Comparison of ENCODE assay signal across 22 cellular contexts in genomic region chr19:3227054-3227626, GRCh38. TPM values are rescaled to one million over a fixed set of nuclear protein-coding genes. Genes with fewer than 3 reads are reported as not detected.
"Had no signal": no experiment of that assay in that cellular context is flagged by ENCODE, and none has a peak within 500 bp of the region (broad histone marks: within the 10 kb centered on the region; RNA-seq: fewer than 3 reads in every experiment).

No MANE protein-coding gene starts in this region.

- H3K36me3 Mint-ChIP-seq: activated CD4-positive, alpha-beta memory T cell treated with anti-CD3 and anti-CD28 coated beads for 36 hours; activated naive CD8-positive, alpha-beta T cell treated with anti-CD3 and anti-CD28 coated beads for 36 hours; stimulated activated memory B cell treated with anti-CD40 and anti-IgM and Interleukin-4, amounts not matched to agents 10 μg/mL and 1 μg/mL and 100 μg/mL, for 72 hours had no signal

- H3K4me3 Mint-ChIP-seq: activated CD4-positive, alpha-beta memory T cell treated with anti-CD3 and anti-CD28 coated beads for 36 hours; activated naive CD8-positive, alpha-beta T cell treated with anti-CD3 and anti-CD28 coated beads for 36 hours; stimulated activated memory B cell treated with anti-CD40 and anti-IgM and Interleukin-4, amounts not matched to agents 10 μg/mL and 1 μg/mL and 100 μg/mL, for 72 hours had no signal

- H3K4me1 Mint-ChIP-seq: activated naive CD8-positive, alpha-beta T cell treated with anti-CD3 and anti-CD28 coated beads for 36 hours had no signal

- H3K27ac Mint-ChIP-seq: activated CD4-positive, alpha-beta memory T cell treated with anti-CD3 and anti-CD28 coated beads for 36 hours; activated naive CD8-positive, alpha-beta T cell treated with anti-CD3 and anti-CD28 coated beads for 36 hours had no signal

- DNase-seq: activated CD4-positive, alpha-beta memory T cell treated with anti-CD3 and anti-CD28 coated beads for 36 hours; activated CD4-positive, alpha-beta T cell treated with anti-CD3 and anti-CD28 coated beads for 4 hours; activated CD4-positive, CD25-positive, alpha-beta regulatory T cell; activated naive CD4-positive, alpha-beta T cell treated with Interleukin-2 at 50 U/mL for 16 hours; activated naive CD8-positive, alpha-beta T cell treated with anti-CD3 and anti-CD28 coated beads for 36 hours; activated T-cell treated with anti-CD3 and anti-CD28 coated beads, Interleukin-2, amount 50 U/mL, for 48 hours; cerebellar nuclear complex; cortex of kidney; left colon; mesenchymal stem cell; mucosa of descending colon; sigmoid colon; stimulated activated CD4-positive, alpha-beta T cell treated with anti-CD3 and anti-CD28 coated beads, Interleukin-15, amount 100 ng/mL, for 24 hours; T1000; upper lobe of left lung had no signal

- H3K9me3 Mint-ChIP-seq: activated CD4-positive, alpha-beta memory T cell treated with anti-CD3 and anti-CD28 coated beads for 36 hours; activated naive CD8-positive, alpha-beta T cell treated with anti-CD3 and anti-CD28 coated beads for 36 hours; stimulated activated memory B cell treated with anti-CD40 and anti-IgM and Interleukin-4, amounts not matched to agents 10 μg/mL and 1 μg/mL and 100 μg/mL, for 72 hours had no signal

- H3K9me3 ChIP-seq: mucosa of descending colon, sigmoid colon, upper lobe of left lung had no signal

- H3K4me3 ChIP-seq: mucosa of descending colon, sigmoid colon, smooth muscle cell, upper lobe of left lung had no signal

- H3K36me3 ChIP-seq: sigmoid colon, upper lobe of left lung had no signal

- H3K4me2 ChIP-seq: smooth muscle cell had no signal

- H3K27ac ChIP-seq: sigmoid colon, upper lobe of left lung had no signal

RNA-seq across cellular contexts. Expression of gene CELF5, which starts 2.7 kb away (rescaled TPM):
- total RNA-seq: bronchial epithelial cell, epithelial cell of proximal tubule, osteoblast, posterior vena cava, smooth muscle cell had no signal

RNA-seq across cellular contexts. Expression of gene S1PR4, which starts 48.6 kb away (rescaled TPM):
- total RNA-seq: epithelial cell of proximal tubule, fibroblast of villous mesenchyme, osteoblast, smooth muscle cell had no signal
